ENCODE assay signal across 16 cellular contexts in genomic region chr10:17212802-17213204, GRCh38. TPM values are rescaled to one million over a fixed set of nuclear protein-coding genes. Genes with fewer than 3 reads are reported as not detected.
DNase-seq lines count a peak whose midpoint lies in the region; ATAC-seq, FAIRE-seq and TF ChIP-seq lines count a peak whose summit lies in the region.
"Had no signal": no experiment of that assay in that cellular context is flagged by ENCODE, and none has a peak within 500 bp of the region (broad histone marks: within the 10 kb centered on the region; RNA-seq: fewer than 3 reads in every experiment).

No MANE protein-coding gene starts in this region.

- peaks cover 5 to 12% of the 10 kb centered on the region in 2 donors for H3K36me3 Mint-ChIP-seq in CD14-positive monocyte

- TF ChIP-seq POLR2A in H54 (IDR thresholded peaks at IDR 0.05; ENCODE audit: low read depth, low read length): no peak

- no peaks in the 10 kb centered on the region for H3K9me3 ChIP-seq in RWPE2 (ENCODE audit: severe bottlenecking)
- H3K9me3 ChIP-seq in lower lobe of right lung: no peaks in the 10 kb centered on the region
- H3K9me3 ChIP-seq: gastrocnemius medialis, tibial nerve had no signal

- peak overlapping the region; percentile 61 to 87 for H3K4me3 Mint-ChIP-seq in CD14-positive monocyte

- H3K27ac ChIP-seq in RWPE2 (ENCODE audit: poor library complexity, severe bottlenecking): peak overlapping the region; percentile 98
- H3K27ac ChIP-seq in lower lobe of right lung: no peak overlapping the region
- H3K27ac ChIP-seq: gastrocnemius medialis, PC-9 had no signal

- H3K27me3 Mint-ChIP-seq in CD14-positive monocyte (ENCODE audit: low read depth in 3 of 3): no peaks in the 10 kb centered on the region

- no peak for TF ChIP-seq CTCF in CD14-positive monocyte (IDR thresholded peaks at IDR 0.05)
- no peak for TF ChIP-seq CTCF in RWPE2 (IDR thresholded peaks at IDR 0.05; ENCODE audit: poor library complexity, severe bottlenecking)
- no peak for TF ChIP-seq CTCF in lower lobe of right lung (IDR thresholded peaks at IDR 0.05)

- intact Hi-C loops in CD14-positive monocyte (cut with micrococcal nuclease): no loop called here
- intact Hi-C loops in lower lobe of right lung (cut with DNase I): no loop called here

- H3K9me3 Mint-ChIP-seq in CD14-positive monocyte: peaks cover 0 to 3% (median 0%) of the 10 kb centered on the region in 7 donors

- H3K27ac Mint-ChIP-seq in CD14-positive monocyte: peak overlapping the region; percentile 96 to 99 (median 97)

- H3K27me3 ChIP-seq in RWPE2 (ENCODE audit: insufficient read depth, poor library complexity, severe bottlenecking) (no peaks in the 10 kb centered on the region), lower lobe of right lung (ENCODE audit: low read depth) (no peaks in the 10 kb centered on the region)
- H3K27me3 ChIP-seq: gastrocnemius medialis, tibial nerve had no signal

- H3K36me3 ChIP-seq in RWPE2 (ENCODE audit: low read depth) (no peaks in the 10 kb centered on the region), lower lobe of right lung (no peaks in the 10 kb centered on the region)
- H3K36me3 ChIP-seq: gastrocnemius medialis, tibial nerve had no signal

- DNase-seq in CD14-positive monocyte (ENCODE audit: low spot score) (no peak), H54 (ENCODE audit: insufficient read length, low spot score) (no peak), RWPE2 (ENCODE audit: low spot score) (no peak), lower lobe of right lung (no peak), cerebellar cortex (ENCODE audit: low spot score) (no peak), iPS-NIHi11 (ENCODE audit: low spot score) (no peak)
- no peak for DNase-seq in activated CD4-positive, alpha-beta T cell treated with anti-CD3 and anti-CD28 coated beads, Interleukin-2, amount 50 U/mL, for 48 hours
- DNase-seq: activated CD8-positive, alpha-beta memory T cell treated with anti-CD3 and anti-CD28 coated beads for 24 hours; DMS79 treated with DMSO at 0.1 percent for 48 hours; gastrocnemius medialis; NCI-H1436; PC-9 had no signal

- no peak for ATAC-seq in RWPE2 (ENCODE audit: low read depth)
- peak; percentile 44 to 48 for ATAC-seq in lower lobe of right lung
- ATAC-seq in HG02938 (IDR thresholded peaks at IDR 0.05; ENCODE audit: unreplicated experiment): no peak
- ATAC-seq: gastrocnemius medialis, GM12878 had no signal

- H3K4me1 ChIP-seq in RWPE2 (ENCODE audit: insufficient read depth, poor library complexity, severe bottlenecking) (peaks cover 60% of the 10 kb centered on the region), lower lobe of right lung (peaks cover 27% of the 10 kb centered on the region)

- H3K4me3 ChIP-seq in RWPE2 (ENCODE audit: severe bottlenecking) (no peak overlapping the region), lower lobe of right lung (no peak overlapping the region)
- H3K4me3 ChIP-seq: gastrocnemius medialis, GM12878, PC-9, tibial nerve had no signal

- H3K4me1 Mint-ChIP-seq in CD14-positive monocyte: peaks cover 72% of the 10 kb centered on the region

- peak; percentile 90 for FAIRE-seq in H54 (lab: Jason Lieb, UNC)
- FAIRE-seq: endometrium, GM12878 had no signal

RNA-seq across cellular contexts. Expression of gene TRDMT1, which starts 11.3 kb away (rescaled TPM):
- polyA plus RNA-seq in CD14-positive monocyte: 1 to 10 TPM; 5.0 to 6.6 TPM
- 7.9 TPM for total RNA-seq in lower lobe of right lung

RNA-seq across cellular contexts. Expression of gene VIM, which starts 15.2 kb away (rescaled TPM):
- polyA plus RNA-seq in CD14-positive monocyte: 100 to 1,000 TPM; 697 to 932 TPM
- total RNA-seq in lower lobe of right lung: 1,797 TPM

Comparison
In these comparisons a context has a peak if more than half of its experiments do, and no peak if none do; other contexts are left out.
1. ATAC-seq: peak in lower lobe of right lung (2 of 2); none in RWPE2 (single experiment) and HG02938 (single experiment).